30 cellular contexts compared by ENCODE assay signal in genomic region chr17:83008526-83008925, GRCh38.
"Had no signal": no experiment of that assay in that cellular context is flagged by ENCODE, and none has a peak within 500 bp of the region (broad histone marks: within the 10 kb centered on the region; RNA-seq: fewer than 3 reads in every experiment).

No MANE protein-coding gene starts in this region.

- H3K4me1 ChIP-seq: parathyroid adenoma, upper lobe of right lung had no signal

- H3K4me3 Mint-ChIP-seq: activated CD4-positive, alpha-beta memory T cell treated with anti-CD3 and anti-CD28 coated beads for 36 hours; activated T-cell treated with anti-CD3 and anti-CD28 coated beads, Interleukin-2, amount 50 U/mL, for 24 hours; activated T-helper 17 cell treated with anti-CD3 and anti-CD28 coated beads, Interleukin-2, amount 50 U/mL, for 72 hours; immature natural killer cell; naive thymus-derived CD4-positive, alpha-beta T cell; stimulated activated naive B cell treated with anti-CD40 and anti-IgM and Interleukin-4, amounts not matched to agents 10 μg/mL and 1 μg/mL and 100 μg/mL, for 72 hours; T-helper 17 cell had no signal

- ATAC-seq: activated CD4-positive, CD25-positive, alpha-beta regulatory T cell treated with anti-CD3 and anti-CD28 coated beads, Interleukin-2, amount 50 U/mL, for 24 hours; activated T-helper 17 cell treated with anti-CD3 and anti-CD28 coated beads, Interleukin-2, amount 50 U/mL, for 72 hours; gastroesophageal sphincter; naive thymus-derived CD4-positive, alpha-beta T cell; stimulated activated naive B cell treated with anti-CD40 and anti-IgM and Interleukin-4, amounts not matched to agents 10 μg/mL and 1 μg/mL and 100 μg/mL, for 72 hours; T-helper 17 cell; upper lobe of right lung had no signal

- H3K9me3 ChIP-seq: gastroesophageal sphincter, stomach, thyroid gland, upper lobe of right lung had no signal

- H3K79me2 ChIP-seq: hepatocyte, parathyroid adenoma had no signal

- H3K4me1 Mint-ChIP-seq: activated T-helper 17 cell treated with anti-CD3 and anti-CD28 coated beads, Interleukin-2, amount 50 U/mL, for 72 hours; immature natural killer cell; stimulated activated naive B cell treated with anti-CD40 and anti-IgM and Interleukin-4, amounts not matched to agents 10 μg/mL and 1 μg/mL and 100 μg/mL, for 72 hours had no signal

- H3K27me3 Mint-ChIP-seq: activated CD4-positive, alpha-beta memory T cell treated with anti-CD3 and anti-CD28 coated beads for 36 hours; activated T-cell treated with anti-CD3 and anti-CD28 coated beads, Interleukin-2, amount 50 U/mL, for 24 hours; activated T-helper 17 cell treated with anti-CD3 and anti-CD28 coated beads, Interleukin-2, amount 50 U/mL, for 72 hours; naive thymus-derived CD4-positive, alpha-beta T cell; stimulated activated naive B cell treated with anti-CD40 and anti-IgM and Interleukin-4, amounts not matched to agents 10 μg/mL and 1 μg/mL and 100 μg/mL, for 72 hours; T-helper 17 cell had no signal

- H2AFZ ChIP-seq: hepatocyte, parathyroid adenoma had no signal

- H3K27ac ChIP-seq: brain microvascular endothelial cell, gastroesophageal sphincter, hepatocyte, parathyroid adenoma, stomach, thyroid gland, upper lobe of right lung, WERI-Rb-1 had no signal

- H3K27ac Mint-ChIP-seq: activated CD4-positive, alpha-beta memory T cell treated with anti-CD3 and anti-CD28 coated beads for 36 hours; activated T-cell treated with anti-CD3 and anti-CD28 coated beads, Interleukin-2, amount 50 U/mL, for 24 hours; activated T-helper 17 cell treated with anti-CD3 and anti-CD28 coated beads, Interleukin-2, amount 50 U/mL, for 72 hours; immature natural killer cell; naive thymus-derived CD4-positive, alpha-beta T cell; stimulated activated naive B cell treated with anti-CD40 and anti-IgM and Interleukin-4, amounts not matched to agents 10 μg/mL and 1 μg/mL and 100 μg/mL, for 72 hours; T-helper 17 cell had no signal

- H3K27me3 ChIP-seq: brain microvascular endothelial cell, gastroesophageal sphincter, hepatocyte, stomach, thyroid gland, upper lobe of right lung had no signal

- H3K36me3 ChIP-seq: thyroid gland, upper lobe of right lung had no signal

- H3K9me3 Mint-ChIP-seq: activated CD4-positive, alpha-beta memory T cell treated with anti-CD3 and anti-CD28 coated beads for 36 hours; activated T-cell treated with anti-CD3 and anti-CD28 coated beads, Interleukin-2, amount 50 U/mL, for 24 hours; activated T-helper 17 cell treated with anti-CD3 and anti-CD28 coated beads, Interleukin-2, amount 50 U/mL, for 72 hours; immature natural killer cell; naive thymus-derived CD4-positive, alpha-beta T cell; stimulated activated naive B cell treated with anti-CD40 and anti-IgM and Interleukin-4, amounts not matched to agents 10 μg/mL and 1 μg/mL and 100 μg/mL, for 72 hours had no signal

- H3K4me2 ChIP-seq: hepatocyte had no signal

- H3K4me3 ChIP-seq: gastroesophageal sphincter, hepatocyte, stomach, thyroid gland, upper lobe of right lung had no signal

- H3K9ac ChIP-seq: parathyroid adenoma had no signal

- DNase-seq: activated CD4-positive, alpha-beta memory T cell treated with anti-CD3 and anti-CD28 coated beads for 36 hours; activated CD4-positive, alpha-beta T cell treated with anti-CD3 and anti-CD28 coated beads for 48 hours; activated CD8-positive, alpha-beta memory T cell treated with anti-CD3 and anti-CD28 coated beads, Interleukin-2, amount 50 U/mL, for 48 hours; activated gamma-delta T cell treated with Interleukin-2 at 50 U/mL for 16 hours; activated naive CD4-positive, alpha-beta T cell treated with anti-CD3 and anti-CD28 coated beads, Interleukin-2, amount 50 U/mL, for 16 hours; activated T-cell treated with anti-CD3 and anti-CD28 coated beads, Interleukin-2, amount 50 U/mL, for 24 hours; amniotic stem cell; brain microvascular endothelial cell; central memory CD4-positive, alpha-beta T cell; effector memory CD4-positive, alpha-beta T cell; erythroblast; immature natural killer cell; midbrain; naive thymus-derived CD4-positive, alpha-beta T cell; occipital lobe; right cardiac atrium; stimulated activated CD4-positive, alpha-beta T cell treated with anti-CD3 and anti-CD28 coated beads, Interleukin-15, amount 100 ng/mL, for 24 hours; stimulated activated CD4-positive, alpha-beta T cell treated with anti-CD3 and anti-CD28 coated beads, Interleukin-2, amount 100 ng/mL, for 24 hours; stimulated activated naive B cell treated with anti-CD40 and anti-IgM and Interleukin-4, amounts not matched to agents 10 μg/mL and 1 μg/mL and 100 μg/mL, for 72 hours; stomach; T-helper 17 cell; T1000; upper lobe of right lung; WERI-Rb-1 had no signal
